18 cellular contexts compared by ENCODE assay signal in the genomic region with DNA sequence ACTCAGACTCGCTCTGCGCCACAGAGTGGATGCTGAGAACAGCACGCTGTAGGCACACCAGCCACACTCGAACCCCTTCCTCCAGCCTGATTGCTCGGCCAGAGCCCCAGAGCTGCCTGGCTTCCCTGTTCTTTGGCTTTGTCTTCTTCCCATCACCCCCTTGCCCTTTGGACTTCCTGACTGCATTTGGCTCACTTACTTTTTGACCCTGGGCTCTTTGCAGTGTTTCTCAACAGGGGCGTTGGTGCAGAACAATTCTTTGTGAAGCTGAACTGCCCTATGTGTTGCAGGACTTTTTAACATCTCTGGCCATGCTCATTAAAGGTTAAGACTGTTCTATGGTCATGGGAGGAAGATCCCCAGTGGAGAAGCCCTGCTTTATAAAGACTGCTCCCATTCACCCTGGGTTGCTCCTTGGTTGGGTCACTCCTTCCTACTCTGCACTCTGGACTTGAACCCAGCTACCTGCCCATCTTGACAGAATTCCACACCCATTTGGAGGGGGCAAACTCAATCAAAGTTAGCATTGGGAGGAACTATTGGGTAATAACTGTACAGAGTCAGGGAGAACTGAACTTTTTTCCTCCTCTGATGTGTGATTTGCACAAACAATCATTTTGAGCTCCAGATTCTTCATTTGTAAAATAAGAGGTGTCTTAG.
DNase-seq lines count a peak whose midpoint lies in the region; ATAC-seq, FAIRE-seq and TF ChIP-seq lines count a peak whose summit lies in the region.
"Had no signal": no experiment of that assay in that cellular context is flagged by ENCODE, and none has a peak within 500 bp of the region (broad histone marks: within the 10 kb centered on the region; RNA-seq: fewer than 3 reads in every experiment).

No MANE protein-coding gene starts in this region.

- no peaks in the 10 kb centered on the region for H3K4me1 ChIP-seq in astrocyte (ENCODE audit: insufficient read depth, low read length)
- peaks cover 8% of the 10 kb centered on the region for H3K4me1 ChIP-seq in lower lobe of right lung
- peaks cover 0 to 15% (median 5%) of the 10 kb centered on the region in 4 donors for H3K4me1 ChIP-seq in transverse colon

- peak; percentile 71 to 76 for ATAC-seq in lower lobe of right lung

- 79 to 100% methylated on average over 3 to 6 of the region's 6 CpGs for WGBS in transverse colon (ENCODE audit: low coverage in 1 of 2), 2 donors

- H3K27me3 Mint-ChIP-seq in astrocyte (ENCODE audit: low read depth, unreplicated experiment), result no peaks in the 10 kb centered on the region
- H3K27me3 Mint-ChIP-seq: activated naive CD8-positive, alpha-beta T cell treated with anti-CD3 and anti-CD28 coated beads, Interleukin-2, amount 10 ng/mL, durations not matched to agents 7 days and 5 days; central memory CD8-positive, alpha-beta T cell; stimulated activated naive CD8-positive, alpha-beta T cell treated with anti-CD3 and anti-CD28 coated beads, Interleukin-15, Interleukin-2, amounts not matched to agents 100 ng/mL and 50 ng/mL, for 24 hours had no signal

- no peak overlapping the region for H3K4me3 Mint-ChIP-seq in astrocyte (ENCODE audit: unreplicated experiment)
- H3K4me3 Mint-ChIP-seq: activated naive CD8-positive, alpha-beta T cell treated with anti-CD3 and anti-CD28 coated beads, Interleukin-2, amount 10 ng/mL, durations not matched to agents 7 days and 5 days; central memory CD8-positive, alpha-beta T cell; endodermal cell; stimulated activated naive CD8-positive, alpha-beta T cell treated with anti-CD3 and anti-CD28 coated beads, Interleukin-15, Interleukin-2, amounts not matched to agents 100 ng/mL and 50 ng/mL, for 24 hours had no signal

- H3K4me3 ChIP-seq in astrocyte (ENCODE audit: insufficient read depth, low read depth, low read length) (no peak overlapping the region), lower lobe of right lung (no peak overlapping the region), transverse colon (no peak overlapping the region)

- H3K79me2 ChIP-seq in astrocyte (ENCODE audit: insufficient read depth, low read length), result no peaks in the 10 kb centered on the region

- FAIRE-seq in astrocyte (lab: Jason Lieb, UNC), result no peak

- TF ChIP-seq POLR2A in transverse colon (IDR thresholded peaks at IDR 0.05), result no peak

- H3K9me3 ChIP-seq in astrocyte (ENCODE audit: insufficient read depth, low read depth, low read length), result no peaks in the 10 kb centered on the region
- H3K9me3 ChIP-seq in lower lobe of right lung, result no peaks in the 10 kb centered on the region
- H3K9me3 ChIP-seq in transverse colon, result no peaks in the 10 kb centered on the region

- H3K4me2 ChIP-seq in astrocyte (ENCODE audit: low read length), result no peak overlapping the region

- no peaks in the 10 kb centered on the region for H4K20me1 ChIP-seq in astrocyte (ENCODE audit: insufficient read depth, low read length)

- H3K36me3 ChIP-seq in astrocyte (ENCODE audit: insufficient read depth, low read length) (no peaks in the 10 kb centered on the region), lower lobe of right lung (no peaks in the 10 kb centered on the region), transverse colon (no peaks in the 10 kb centered on the region)

- peaks cover 3% of the 10 kb centered on the region for H3K9me3 Mint-ChIP-seq in astrocyte (ENCODE audit: unreplicated experiment)
- H3K9me3 Mint-ChIP-seq: activated naive CD8-positive, alpha-beta T cell treated with anti-CD3 and anti-CD28 coated beads, Interleukin-2, amount 10 ng/mL, durations not matched to agents 7 days and 5 days; central memory CD8-positive, alpha-beta T cell; stimulated activated naive CD8-positive, alpha-beta T cell treated with anti-CD3 and anti-CD28 coated beads, Interleukin-15, Interleukin-2, amounts not matched to agents 100 ng/mL and 50 ng/mL, for 24 hours had no signal

- H3K4me1 Mint-ChIP-seq in astrocyte (ENCODE audit: low read depth, unreplicated experiment), result peaks cover 7% of the 10 kb centered on the region
- H3K4me1 Mint-ChIP-seq: central memory CD8-positive, alpha-beta T cell had no signal

- TF ChIP-seq CTCF in astrocyte (IDR thresholded peaks at IDR 0.05; ENCODE audit: insufficient read depth, low read depth, low read length) (no peak), lower lobe of right lung (IDR thresholded peaks at IDR 0.05) (no peak), transverse colon (IDR thresholded peaks at IDR 0.05) (no peak)

- intact Hi-C loops in lower lobe of right lung (cut with DNase I) (no loop called here), transverse colon (cut with DNase I; ENCODE audit: low total_unique reads) (loop anchor here (5.0 to 10.0 kb wide), 2 partner anchors 420 to 1193 kb away; no protein-coding TSS in a partner anchor)

- in situ Hi-C loops in transverse colon (cut with MboI; ENCODE audit: low pct_ligation_motif_present in 1 of 4, low pct_unique_long_range_greater_than_20kb in 1 of 4, low sequenced_read_pairs in 3 of 4), result loop anchor here (5.0 to 25.0 kb wide), 6 partner anchors 438 to 1200 kb away; a partner anchor contains a TSS

- H2AFZ ChIP-seq in astrocyte (ENCODE audit: low read depth, low read length), result peak overlapping the region; percentile 20

- H3K27ac Mint-ChIP-seq in astrocyte (ENCODE audit: unreplicated experiment), result no peak overlapping the region
- H3K27ac Mint-ChIP-seq: activated naive CD8-positive, alpha-beta T cell treated with anti-CD3 and anti-CD28 coated beads, Interleukin-2, amount 10 ng/mL, durations not matched to agents 7 days and 5 days; endodermal cell; stimulated activated naive CD8-positive, alpha-beta T cell treated with anti-CD3 and anti-CD28 coated beads, Interleukin-15, Interleukin-2, amounts not matched to agents 100 ng/mL and 50 ng/mL, for 24 hours had no signal

- TF ChIP-seq EP300 in transverse colon (IDR thresholded peaks at IDR 0.05; ENCODE audit: low read depth), result no peak

- DNase-seq in HuH-7.5 (ENCODE audit: low spot score) (peak; percentile 22), astrocyte (ENCODE audit: low read depth) (no peak), lower lobe of right lung (peak; percentile 49), transverse colon (peak; percentile 46), NCI-H187 treated with DMSO at 0.1 percent for 48 hours (lab: John Stamatoyannopoulos, UW) (no peak), activated gamma-delta T cell (lab: John Stamatoyannopoulos, UW) (no peak)
- DNase-seq in activated T-cell treated with anti-CD3 and anti-CD28 coated beads, Interleukin-2, amount 50 U/mL, for 48 hours, result no peak
- DNase-seq: activated CD8-positive, alpha-beta memory T cell treated with anti-CD3 and anti-CD28 coated beads, Interleukin-2, amount 50 U/mL, for 48 hours; activated naive CD8-positive, alpha-beta T cell treated with anti-CD3 and anti-CD28 coated beads, Interleukin-2, amount 10 ng/mL, durations not matched to agents 7 days and 5 days; C1 segment of cervical spinal cord; NCI-H1417 treated with DMSO at 0.1 percent for 48 hours; NCI-H2227 treated with DMSO at 0.1 percent for 48 hours; NK-92 treated with Interleukin-12 subunit alpha and Interleukin-12 subunit beta, amount 100 ng/mL, for 24 hours; SIG-M5; T1000 had no signal

- H3K9ac ChIP-seq in astrocyte (ENCODE audit: low read length), result no peak overlapping the region

- H3K36me3 Mint-ChIP-seq in astrocyte (ENCODE audit: low read depth, unreplicated experiment), result no peaks in the 10 kb centered on the region

- no peaks in the 10 kb centered on the region for H3K27me3 ChIP-seq in astrocyte (ENCODE audit: insufficient read depth, low read length)
- no peaks in the 10 kb centered on the region for H3K27me3 ChIP-seq in lower lobe of right lung (ENCODE audit: low read depth)
- H3K27me3 ChIP-seq in transverse colon, result no peaks in the 10 kb centered on the region

- H3K27ac ChIP-seq in astrocyte (ENCODE audit: low read depth, low read length), result no peak overlapping the region
- peak overlapping the region; percentile 7 for H3K27ac ChIP-seq in lower lobe of right lung
- peak overlapping the region in 1 of 4 donors; percentile 30 for H3K27ac ChIP-seq in transverse colon

Comparison
In these comparisons a context has a peak if more than half of its experiments do, and no peak if none do; other contexts are left out.
1. DNase-seq: peak in HuH-7.5 (single experiment), lower lobe of right lung (single experiment) and transverse colon (single experiment); none in astrocyte (single experiment), NCI-H187 treated with DMSO at 0.1 percent for 48 hours (single experiment), activated gamma-delta T cell (single experiment) and activated T-cell treated with anti-CD3 and anti-CD28 coated beads, Interleukin-2, amount 50 U/mL, for 48 hours (0 of 2).